Comparison of ENCODE assay signal across 19 cellular contexts in the genomic region with DNA sequence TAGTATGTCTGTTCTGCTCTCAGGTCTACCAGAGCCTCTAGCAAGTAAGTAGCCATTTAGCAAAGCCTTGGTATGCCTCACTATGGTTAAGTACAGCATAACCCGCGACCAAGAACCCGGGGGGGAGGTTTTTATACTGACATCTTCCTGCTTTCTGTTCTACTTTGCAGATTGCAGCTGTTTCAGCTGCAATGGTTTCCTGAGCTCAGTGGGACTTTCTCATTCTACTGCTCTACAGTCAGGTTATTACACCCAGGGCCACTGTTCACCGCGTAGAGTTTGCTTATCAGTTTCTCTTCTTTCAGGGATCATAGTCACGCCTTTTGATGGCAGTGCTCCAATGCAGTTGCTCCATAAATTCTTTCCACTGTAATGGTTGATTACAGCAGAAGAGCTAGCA.
"Had no signal": no experiment of that assay in that cellular context is flagged by ENCODE, and none has a peak within 500 bp of the region (broad histone marks: within the 10 kb centered on the region; RNA-seq: fewer than 3 reads in every experiment).

No MANE protein-coding gene starts in this region.

- H3K4me3 ChIP-seq: dorsolateral prefrontal cortex, esophagus muscularis mucosa, heart right ventricle, pancreas, thoracic aorta had no signal

- H3K27ac Mint-ChIP-seq: activated naive CD4-positive, alpha-beta T cell treated with anti-CD3 and anti-CD28 coated beads, Interleukin-2, amount 50 U/mL, for 72 hours; activated T-cell treated with anti-CD3 and anti-CD28 coated beads, Interleukin-2, amount 50 U/mL, for 24 hours; stimulated activated naive CD8-positive, alpha-beta T cell treated with anti-CD3 and anti-CD28 coated beads, Interleukin-15, amount 100 ng/mL, for 72 hours had no signal

- H3K27me3 ChIP-seq: brain microvascular endothelial cell, esophagus muscularis mucosa, pancreas had no signal

- H3K27me3 Mint-ChIP-seq: activated T-cell treated with anti-CD3 and anti-CD28 coated beads, Interleukin-2, amount 50 U/mL, for 24 hours; stimulated activated naive CD8-positive, alpha-beta T cell treated with anti-CD3 and anti-CD28 coated beads, Interleukin-15, amount 100 ng/mL, for 72 hours had no signal

- H3K36me3 Mint-ChIP-seq: activated naive CD4-positive, alpha-beta T cell treated with anti-CD3 and anti-CD28 coated beads, Interleukin-2, amount 50 U/mL, for 72 hours had no signal

- FAIRE-seq: endometrium, pancreas had no signal

- H3K4me1 ChIP-seq: esophagus muscularis mucosa, heart right ventricle, pancreas had no signal

- H3K27ac ChIP-seq: brain microvascular endothelial cell, dorsolateral prefrontal cortex, esophagus muscularis mucosa, heart right ventricle, pancreas, thoracic aorta had no signal

- H3K9me3 ChIP-seq: esophagus muscularis mucosa, pancreas, thoracic aorta had no signal

- H3K4me3 Mint-ChIP-seq: activated T-cell treated with anti-CD3 and anti-CD28 coated beads, Interleukin-2, amount 50 U/mL, for 24 hours; stimulated activated naive CD8-positive, alpha-beta T cell treated with anti-CD3 and anti-CD28 coated beads, Interleukin-15, amount 100 ng/mL, for 72 hours had no signal

- ATAC-seq: activated naive CD4-positive, alpha-beta T cell treated with anti-CD3 and anti-CD28 coated beads, Interleukin-2, amount 50 U/mL, for 72 hours; heart right ventricle; stimulated activated naive CD8-positive, alpha-beta T cell treated with anti-CD3 and anti-CD28 coated beads, Interleukin-15, amount 100 ng/mL, for 72 hours had no signal

- H3K36me3 ChIP-seq: brain microvascular endothelial cell, esophagus muscularis mucosa, heart right ventricle, pancreas, thoracic aorta had no signal

- DNase-seq: activated CD4-positive, alpha-beta T cell treated with anti-CD3 and anti-CD28 coated beads, Interleukin-2, amount 50 U/mL, for 4 hours; activated CD4-positive, CD25-positive, alpha-beta regulatory T cell; activated effector memory CD4-positive, alpha-beta T cell treated with anti-CD3 and anti-CD28 coated beads, Interleukin-2, amount 50 U/mL, for 16 hours; activated T-cell treated with anti-CD3 and anti-CD28 coated beads, Interleukin-2, amount 50 U/mL, for 24 hours; amygdala; brain microvascular endothelial cell; cerebellar nuclear complex; dorsolateral prefrontal cortex; foreskin melanocyte; heart right ventricle; retina; stimulated activated CD4-positive, alpha-beta T cell treated with anti-CD3 and anti-CD28 coated beads, Interleukin-15, amount 100 ng/mL, for 24 hours; stimulated activated CD4-positive, alpha-beta T cell treated with anti-CD3 and anti-CD28 coated beads, Interleukin-4, amount 100 ng/mL, for 24 hours; stimulated activated naive CD8-positive, alpha-beta T cell treated with anti-CD3 and anti-CD28 coated beads, Interleukin-15, amount 100 ng/mL, for 72 hours had no signal

- H3K4me1 Mint-ChIP-seq: stimulated activated naive CD8-positive, alpha-beta T cell treated with anti-CD3 and anti-CD28 coated beads, Interleukin-15, amount 100 ng/mL, for 72 hours had no signal
